Comparison of ENCODE assay signal across 1 cellular context in the genomic region with DNA sequence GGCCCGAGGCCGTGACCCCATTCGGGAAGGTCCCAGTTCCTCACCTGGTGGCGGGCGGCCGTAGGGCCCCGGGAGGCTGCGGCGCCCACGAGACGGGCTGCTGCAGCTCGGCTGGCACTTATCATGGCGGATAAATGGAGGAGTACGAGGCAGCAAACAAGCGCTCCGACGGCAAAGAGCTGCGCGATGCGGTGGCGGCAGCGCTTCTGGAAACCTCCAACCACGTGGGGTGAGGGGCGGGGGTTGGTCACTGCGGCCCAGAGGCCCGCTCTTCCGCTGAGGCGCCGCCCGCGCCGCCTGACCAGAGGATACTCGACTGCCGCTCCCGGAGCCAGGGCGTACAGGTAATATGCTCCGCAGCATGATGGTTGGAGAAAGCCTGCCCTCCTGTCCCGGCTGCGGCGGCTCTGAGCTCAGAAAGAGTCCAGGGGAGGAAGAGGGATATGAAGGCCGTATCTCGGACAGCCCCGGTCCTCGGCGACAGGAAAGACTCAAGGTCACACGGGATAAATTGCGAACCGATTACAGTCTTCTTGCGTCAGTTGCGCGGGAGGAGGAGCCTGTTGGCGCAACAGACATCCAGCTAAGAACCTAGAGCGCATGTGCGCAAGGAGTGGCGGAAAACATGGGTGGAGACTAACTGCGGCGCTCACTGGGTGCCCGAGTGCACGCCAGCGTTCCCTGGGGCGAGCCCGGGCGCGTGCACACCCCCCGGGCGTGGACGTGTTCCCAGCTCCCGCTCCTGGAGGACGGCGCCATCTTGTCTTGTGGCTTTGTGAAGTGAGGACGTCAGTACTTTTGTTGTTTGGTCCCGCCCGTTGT.
A peak's percentile ranks its signal among the peaks of the same experiment; 100 is the strongest.
TF ChIP-seq lines count a peak whose summit lies in the region.

A gene (minus strand): TSS at position 208 of the 822 bp plus-strand sequence. CDS start 83 bp downstream, at position 125.

TF ChIP-seq in HepG2, 621 proteins besides CTCF, POLR2A, EP300 and RAD21 (continued from another document and continues in another):
- TF ChIP-seq, protein P1, sequence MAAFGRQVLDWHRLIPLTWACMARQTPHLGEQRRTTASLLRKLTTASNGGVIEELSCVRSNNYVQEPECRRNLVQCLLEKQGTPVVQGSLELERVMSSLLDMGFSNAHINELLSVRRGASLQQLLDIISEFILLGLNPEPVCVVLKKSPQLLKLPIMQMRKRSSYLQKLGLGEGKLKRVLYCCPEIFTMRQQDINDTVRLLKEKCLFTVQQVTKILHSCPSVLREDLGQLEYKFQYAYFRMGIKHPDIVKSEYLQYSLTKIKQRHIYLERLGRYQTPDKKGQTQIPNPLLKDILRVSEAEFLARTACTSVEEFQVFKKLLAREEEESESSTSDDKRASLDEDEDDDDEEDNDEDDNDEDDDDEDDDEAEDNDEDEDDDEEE (CRISPR knock-in tag; IDR thresholded peaks at IDR 0.05), result peak; percentile 83; the same call in 1 of the 2 replicates
- TF ChIP-seq ZNF550 (CRISPR knock-in tag; IDR thresholded peaks at IDR 0.05; ENCODE audit: borderline replicate concordance), result no peak
- TF ChIP-seq, protein P2, sequence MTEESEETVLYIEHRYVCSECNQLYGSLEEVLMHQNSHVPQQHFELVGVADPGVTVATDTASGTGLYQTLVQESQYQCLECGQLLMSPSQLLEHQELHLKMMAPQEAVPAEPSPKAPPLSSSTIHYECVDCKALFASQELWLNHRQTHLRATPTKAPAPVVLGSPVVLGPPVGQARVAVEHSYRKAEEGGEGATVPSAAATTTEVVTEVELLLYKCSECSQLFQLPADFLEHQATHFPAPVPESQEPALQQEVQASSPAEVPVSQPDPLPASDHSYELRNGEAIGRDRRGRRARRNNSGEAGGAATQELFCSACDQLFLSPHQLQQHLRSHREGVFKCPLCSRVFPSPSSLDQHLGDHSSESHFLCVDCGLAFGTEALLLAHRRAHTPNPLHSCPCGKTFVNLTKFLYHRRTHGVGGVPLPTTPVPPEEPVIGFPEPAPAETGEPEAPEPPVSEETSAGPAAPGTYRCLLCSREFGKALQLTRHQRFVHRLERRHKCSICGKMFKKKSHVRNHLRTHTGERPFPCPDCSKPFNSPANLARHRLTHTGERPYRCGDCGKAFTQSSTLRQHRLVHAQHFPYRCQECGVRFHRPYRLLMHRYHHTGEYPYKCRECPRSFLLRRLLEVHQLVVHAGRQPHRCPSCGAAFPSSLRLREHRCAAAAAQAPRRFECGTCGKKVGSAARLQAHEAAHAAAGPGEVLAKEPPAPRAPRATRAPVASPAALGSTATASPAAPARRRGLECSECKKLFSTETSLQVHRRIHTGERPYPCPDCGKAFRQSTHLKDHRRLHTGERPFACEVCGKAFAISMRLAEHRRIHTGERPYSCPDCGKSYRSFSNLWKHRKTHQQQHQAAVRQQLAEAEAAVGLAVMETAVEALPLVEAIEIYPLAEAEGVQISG (CRISPR knock-in tag; IDR thresholded peaks at IDR 0.05), result peak; percentile 86
- peak; percentile 88 for TF ChIP-seq ZNF747 (CRISPR knock-in tag; IDR thresholded peaks at IDR 0.05; ENCODE audit: borderline replicate concordance)
- peak; percentile 87; the same call in 1 of the 2 replicates for TF ChIP-seq ZNF367 (CRISPR knock-in tag; IDR thresholded peaks at IDR 0.05; ENCODE audit: borderline replicate concordance)
- TF ChIP-seq, protein P3, sequence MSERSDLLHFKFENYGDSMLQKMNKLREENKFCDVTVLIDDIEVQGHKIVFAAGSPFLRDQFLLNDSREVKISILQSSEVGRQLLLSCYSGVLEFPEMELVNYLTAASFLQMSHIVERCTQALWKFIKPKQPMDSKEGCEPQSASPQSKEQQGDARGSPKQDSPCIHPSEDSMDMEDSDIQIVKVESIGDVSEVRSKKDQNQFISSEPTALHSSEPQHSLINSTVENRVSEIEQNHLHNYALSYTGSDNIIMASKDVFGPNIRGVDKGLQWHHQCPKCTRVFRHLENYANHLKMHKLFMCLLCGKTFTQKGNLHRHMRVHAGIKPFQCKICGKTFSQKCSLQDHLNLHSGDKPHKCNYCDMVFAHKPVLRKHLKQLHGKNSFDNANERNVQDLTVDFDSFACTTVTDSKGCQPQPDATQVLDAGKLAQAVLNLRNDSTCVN (CRISPR knock-in tag; IDR thresholded peaks at IDR 0.05; ENCODE audit: borderline replicate concordance), result peak; percentile 60; the same call in 1 of the 2 replicates
- peak; percentile 64 for TF ChIP-seq ZNF333 (CRISPR knock-in tag; IDR thresholded peaks at IDR 0.05; ENCODE audit: borderline replicate concordance)
- TF ChIP-seq, protein P4, sequence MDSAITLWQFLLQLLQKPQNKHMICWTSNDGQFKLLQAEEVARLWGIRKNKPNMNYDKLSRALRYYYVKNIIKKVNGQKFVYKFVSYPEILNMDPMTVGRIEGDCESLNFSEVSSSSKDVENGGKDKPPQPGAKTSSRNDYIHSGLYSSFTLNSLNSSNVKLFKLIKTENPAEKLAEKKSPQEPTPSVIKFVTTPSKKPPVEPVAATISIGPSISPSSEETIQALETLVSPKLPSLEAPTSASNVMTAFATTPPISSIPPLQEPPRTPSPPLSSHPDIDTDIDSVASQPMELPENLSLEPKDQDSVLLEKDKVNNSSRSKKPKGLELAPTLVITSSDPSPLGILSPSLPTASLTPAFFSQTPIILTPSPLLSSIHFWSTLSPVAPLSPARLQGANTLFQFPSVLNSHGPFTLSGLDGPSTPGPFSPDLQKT (CRISPR knock-in tag; IDR thresholded peaks at IDR 0.05; ENCODE audit: borderline replicate concordance), result 0 out of 2 replicates have a peak, but pooled peaks have one; percentile 70
- TF ChIP-seq, protein P5, sequence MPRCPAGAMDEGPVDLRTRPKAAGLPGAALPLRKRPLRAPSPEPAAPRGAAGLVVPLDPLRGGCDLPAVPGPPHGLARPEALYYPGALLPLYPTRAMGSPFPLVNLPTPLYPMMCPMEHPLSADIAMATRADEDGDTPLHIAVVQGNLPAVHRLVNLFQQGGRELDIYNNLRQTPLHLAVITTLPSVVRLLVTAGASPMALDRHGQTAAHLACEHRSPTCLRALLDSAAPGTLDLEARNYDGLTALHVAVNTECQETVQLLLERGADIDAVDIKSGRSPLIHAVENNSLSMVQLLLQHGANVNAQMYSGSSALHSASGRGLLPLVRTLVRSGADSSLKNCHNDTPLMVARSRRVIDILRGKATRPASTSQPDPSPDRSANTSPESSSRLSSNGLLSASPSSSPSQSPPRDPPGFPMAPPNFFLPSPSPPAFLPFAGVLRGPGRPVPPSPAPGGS (CRISPR knock-in tag; IDR thresholded peaks at IDR 0.05), result peak; percentile 83
- TF ChIP-seq, protein P6, sequence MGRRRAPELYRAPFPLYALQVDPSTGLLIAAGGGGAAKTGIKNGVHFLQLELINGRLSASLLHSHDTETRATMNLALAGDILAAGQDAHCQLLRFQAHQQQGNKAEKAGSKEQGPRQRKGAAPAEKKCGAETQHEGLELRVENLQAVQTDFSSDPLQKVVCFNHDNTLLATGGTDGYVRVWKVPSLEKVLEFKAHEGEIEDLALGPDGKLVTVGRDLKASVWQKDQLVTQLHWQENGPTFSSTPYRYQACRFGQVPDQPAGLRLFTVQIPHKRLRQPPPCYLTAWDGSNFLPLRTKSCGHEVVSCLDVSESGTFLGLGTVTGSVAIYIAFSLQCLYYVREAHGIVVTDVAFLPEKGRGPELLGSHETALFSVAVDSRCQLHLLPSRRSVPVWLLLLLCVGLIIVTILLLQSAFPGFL (CRISPR knock-in tag; IDR thresholded peaks at IDR 0.05), result peak; percentile 2; the same call in 1 of the 2 replicates
- TF ChIP-seq, protein P7, sequence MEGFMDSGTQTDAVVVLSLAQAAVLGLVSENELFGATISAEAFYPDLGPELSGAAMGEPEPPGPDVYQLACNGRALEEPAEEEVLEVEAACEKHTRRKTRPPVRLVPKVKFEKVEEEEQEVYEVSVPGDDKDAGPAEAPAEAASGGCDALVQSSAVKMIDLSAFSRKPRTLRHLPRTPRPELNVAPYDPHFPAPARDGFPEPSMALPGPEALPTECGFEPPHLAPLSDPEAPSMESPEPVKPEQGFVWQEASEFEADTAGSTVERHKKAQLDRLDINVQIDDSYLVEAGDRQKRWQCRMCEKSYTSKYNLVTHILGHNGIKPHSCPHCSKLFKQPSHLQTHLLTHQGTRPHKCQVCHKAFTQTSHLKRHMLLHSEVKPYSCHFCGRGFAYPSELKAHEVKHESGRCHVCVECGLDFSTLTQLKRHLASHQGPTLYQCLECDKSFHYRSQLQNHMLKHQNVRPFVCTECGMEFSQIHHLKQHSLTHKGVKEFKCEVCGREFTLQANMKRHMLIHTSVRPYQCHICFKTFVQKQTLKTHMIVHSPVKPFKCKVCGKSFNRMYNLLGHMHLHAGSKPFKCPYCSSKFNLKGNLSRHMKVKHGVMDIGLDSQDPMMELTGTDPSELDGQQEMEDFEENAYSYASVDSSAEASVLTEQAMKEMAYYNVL (CRISPR knock-in tag; IDR thresholded peaks at IDR 0.05; ENCODE audit: borderline replicate concordance), result peak; percentile 32; the same call in 1 of the 2 replicates
- TF ChIP-seq ZNF788 (CRISPR knock-in tag; IDR thresholded peaks at IDR 0.05; ENCODE audit: borderline replicate concordance), result peak; percentile 83
- TF ChIP-seq, protein P8, sequence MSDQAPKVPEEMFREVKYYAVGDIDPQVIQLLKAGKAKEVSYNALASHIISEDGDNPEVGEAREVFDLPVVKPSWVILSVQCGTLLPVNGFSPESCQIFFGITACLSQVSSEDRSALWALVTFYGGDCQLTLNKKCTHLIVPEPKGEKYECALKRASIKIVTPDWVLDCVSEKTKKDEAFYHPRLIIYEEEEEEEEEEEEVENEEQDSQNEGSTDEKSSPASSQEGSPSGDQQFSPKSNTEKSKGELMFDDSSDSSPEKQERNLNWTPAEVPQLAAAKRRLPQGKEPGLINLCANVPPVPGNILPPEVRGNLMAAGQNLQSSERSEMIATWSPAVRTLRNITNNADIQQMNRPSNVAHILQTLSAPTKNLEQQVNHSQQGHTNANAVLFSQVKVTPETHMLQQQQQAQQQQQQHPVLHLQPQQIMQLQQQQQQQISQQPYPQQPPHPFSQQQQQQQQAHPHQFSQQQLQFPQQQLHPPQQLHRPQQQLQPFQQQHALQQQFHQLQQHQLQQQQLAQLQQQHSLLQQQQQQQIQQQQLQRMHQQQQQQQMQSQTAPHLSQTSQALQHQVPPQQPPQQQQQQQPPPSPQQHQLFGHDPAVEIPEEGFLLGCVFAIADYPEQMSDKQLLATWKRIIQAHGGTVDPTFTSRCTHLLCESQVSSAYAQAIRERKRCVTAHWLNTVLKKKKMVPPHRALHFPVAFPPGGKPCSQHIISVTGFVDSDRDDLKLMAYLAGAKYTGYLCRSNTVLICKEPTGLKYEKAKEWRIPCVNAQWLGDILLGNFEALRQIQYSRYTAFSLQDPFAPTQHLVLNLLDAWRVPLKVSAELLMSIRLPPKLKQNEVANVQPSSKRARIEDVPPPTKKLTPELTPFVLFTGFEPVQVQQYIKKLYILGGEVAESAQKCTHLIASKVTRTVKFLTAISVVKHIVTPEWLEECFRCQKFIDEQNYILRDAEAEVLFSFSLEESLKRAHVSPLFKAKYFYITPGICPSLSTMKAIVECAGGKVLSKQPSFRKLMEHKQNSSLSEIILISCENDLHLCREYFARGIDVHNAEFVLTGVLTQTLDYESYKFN (CRISPR knock-in tag; conservative IDR thresholded peaks at IDR 0.05), result peak; percentile 52; the same call in 1 of the 2 replicates
- no peak for TF ChIP-seq PTBP1 (IDR thresholded peaks at IDR 0.05; ENCODE audit: low read depth, low read length, poor library complexity, severe bottlenecking)
- 0 out of 2 replicates have a peak, but pooled peaks have one; percentile 78 for TF ChIP-seq ZNF235 (CRISPR knock-in tag; IDR thresholded peaks at IDR 0.05; ENCODE audit: borderline replicate concordance)
- TF ChIP-seq THAP11 (CRISPR knock-in tag; IDR thresholded peaks at IDR 0.05), result peak; percentile 90
- TF ChIP-seq RAD51 (IDR thresholded peaks at IDR 0.05; ENCODE audit: borderline replicate concordance), result peak; percentile 45; the same call in 1 of the 2 replicates
- no peak; the same call in 1 of the 2 replicates for TF ChIP-seq HMG20B (CRISPR knock-in tag; conservative IDR thresholded peaks at IDR 0.05)
- no peak for TF ChIP-seq HNRNPL (IDR thresholded peaks at IDR 0.05; ENCODE audit: low read depth, low read length)
- TF ChIP-seq ZNF121 (CRISPR knock-in tag; IDR thresholded peaks at IDR 0.05), result peak; percentile 59; the same call in 1 of the 2 replicates
- TF ChIP-seq NFYC (CRISPR knock-in tag; IDR thresholded peaks at IDR 0.05), result peak; percentile 18
- 0 out of 2 replicates have a peak, but pooled peaks have one; percentile 31 for TF ChIP-seq ZNF138 (CRISPR knock-in tag; IDR thresholded peaks at IDR 0.05; ENCODE audit: low read depth)
- TF ChIP-seq ARNT (IDR thresholded peaks at IDR 0.05), result no peak
- TF ChIP-seq, protein P9, sequence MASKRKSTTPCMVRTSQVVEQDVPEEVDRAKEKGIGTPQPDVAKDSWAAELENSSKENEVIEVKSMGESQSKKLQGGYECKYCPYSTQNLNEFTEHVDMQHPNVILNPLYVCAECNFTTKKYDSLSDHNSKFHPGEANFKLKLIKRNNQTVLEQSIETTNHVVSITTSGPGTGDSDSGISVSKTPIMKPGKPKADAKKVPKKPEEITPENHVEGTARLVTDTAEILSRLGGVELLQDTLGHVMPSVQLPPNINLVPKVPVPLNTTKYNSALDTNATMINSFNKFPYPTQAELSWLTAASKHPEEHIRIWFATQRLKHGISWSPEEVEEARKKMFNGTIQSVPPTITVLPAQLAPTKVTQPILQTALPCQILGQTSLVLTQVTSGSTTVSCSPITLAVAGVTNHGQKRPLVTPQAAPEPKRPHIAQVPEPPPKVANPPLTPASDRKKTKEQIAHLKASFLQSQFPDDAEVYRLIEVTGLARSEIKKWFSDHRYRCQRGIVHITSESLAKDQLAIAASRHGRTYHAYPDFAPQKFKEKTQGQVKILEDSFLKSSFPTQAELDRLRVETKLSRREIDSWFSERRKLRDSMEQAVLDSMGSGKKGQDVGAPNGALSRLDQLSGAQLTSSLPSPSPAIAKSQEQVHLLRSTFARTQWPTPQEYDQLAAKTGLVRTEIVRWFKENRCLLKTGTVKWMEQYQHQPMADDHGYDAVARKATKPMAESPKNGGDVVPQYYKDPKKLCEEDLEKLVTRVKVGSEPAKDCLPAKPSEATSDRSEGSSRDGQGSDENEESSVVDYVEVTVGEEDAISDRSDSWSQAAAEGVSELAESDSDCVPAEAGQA (IDR thresholded peaks at IDR 0.05; ENCODE audit: low read depth), result 0 out of 2 replicates have a peak, but pooled peaks have one; percentile 62
- TF ChIP-seq, protein P9 (CRISPR knock-in tag; IDR thresholded peaks at IDR 0.05; ENCODE audit: borderline replicate concordance), result peak; percentile 70; the same call in 1 of the 2 replicates
- TF ChIP-seq ZNF891 (CRISPR knock-in tag; IDR thresholded peaks at IDR 0.05), result peak; percentile 90; the same call in 1 of the 2 replicates
- no peak for TF ChIP-seq ATM (IDR thresholded peaks at IDR 0.05; ENCODE audit: borderline replicate concordance)
- peak; percentile 71 for TF ChIP-seq NKX3-1 (CRISPR knock-in tag; IDR thresholded peaks at IDR 0.05)
- peak; percentile 70 for TF ChIP-seq KDM2A (CRISPR knock-in tag; IDR thresholded peaks at IDR 0.05; ENCODE audit: borderline replicate concordance, low read depth)
